ENCODE assay signal across 1 cellular context in the genomic region with DNA sequence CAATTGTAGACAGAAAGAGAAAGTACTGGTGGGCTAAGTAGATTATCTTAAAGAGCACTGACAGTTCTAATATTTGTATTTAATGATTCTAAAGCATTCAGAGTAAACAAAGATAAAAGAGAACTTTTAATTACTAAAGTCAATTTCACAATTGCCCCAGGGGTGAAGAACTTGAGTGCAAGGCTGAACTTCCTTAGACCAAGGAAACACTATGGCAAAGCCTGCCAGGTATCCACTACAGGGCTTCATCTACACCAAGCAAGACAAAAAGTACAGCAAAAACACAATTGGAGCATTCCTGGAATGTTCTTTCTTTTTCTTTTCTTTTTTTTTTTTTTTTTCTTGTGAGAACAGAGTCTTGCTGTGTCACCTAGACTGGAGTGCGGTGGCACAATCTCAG.
TF ChIP-seq lines count a peak whose summit lies in the region.

No MANE protein-coding gene starts in this region.

TF ChIP-seq in HepG2, 621 proteins besides CTCF, POLR2A, EP300 and RAD21:
- no peak for TF ChIP-seq ZBTB7A (CRISPR knock-in tag; IDR thresholded peaks at IDR 0.05)
- TF ChIP-seq TIGD3 (CRISPR knock-in tag; IDR thresholded peaks at IDR 0.05; ENCODE audit: borderline replicate concordance) = no peak
- no peak for TF ChIP-seq JDP2 (CRISPR knock-in tag; IDR thresholded peaks at IDR 0.05; ENCODE audit: borderline replicate concordance)
- no peak for TF ChIP-seq GFI1 (CRISPR knock-in tag; IDR thresholded peaks at IDR 0.05; ENCODE audit: borderline replicate concordance)
- TF ChIP-seq SRSF1 (optimal IDR thresholded peaks at IDR 0.05; ENCODE audit: low read depth, low read length) = no peak
- no peak for TF ChIP-seq YEATS4 (CRISPR knock-in tag; IDR thresholded peaks at IDR 0.05; ENCODE audit: borderline replicate concordance)
- TF ChIP-seq CSRNP2 (CRISPR knock-in tag; conservative IDR thresholded peaks at IDR 0.05; ENCODE audit: low read depth) = no peak
- TF ChIP-seq NPAS2 (CRISPR knock-in tag; IDR thresholded peaks at IDR 0.05; ENCODE audit: borderline replicate concordance) = no peak
TF ChIP-seq in HepG2: peak in this region for 0.
